In genomic region chr15:98946301-98947255, GRCh38 we compare ENCODE assay signal across 11 cellular contexts.
DNase-seq lines count a peak whose midpoint lies in the region; ATAC-seq and TF ChIP-seq lines count a peak whose summit lies in the region.
"Had no signal": no experiment of that assay in that cellular context is flagged by ENCODE, and none has a peak within 500 bp of the region (broad histone marks: within the 10 kb centered on the region; RNA-seq: fewer than 3 reads in every experiment).

No MANE protein-coding gene starts in this region.

- H3K9me2 ChIP-seq in GM23248 (ENCODE audit: insufficient read depth): no peaks in the 10 kb centered on the region

- no peak overlapping the region for H2AFZ ChIP-seq in GM23248

- H3K27ac ChIP-seq in GM23248: no peak overlapping the region
- peak overlapping the region; percentile 66 for H3K27ac ChIP-seq in layer of hippocampus (ENCODE audit: low read depth, low read length)
- peak overlapping the region in 7 of 8 donors; percentile 8 to 73 (median 51) for H3K27ac ChIP-seq in spleen
- H3K27ac ChIP-seq: HL-60 had no signal

- intact Hi-C loops in spleen (cut with DNase I; ENCODE audit: low total_unique reads): no loop called here

- WGBS in GM23248 (ENCODE audit: low coverage in 1 of 2, low lambda C conversion rate in 2 of 2, missing lambda C conversion rate in 2 of 2), 2 experiments: 66 to 82% methylated on average over 13 to 15 of the region's 15 CpGs
- 43 to 55% (median 48%) methylated on average over 15 of the region's 15 CpGs for WGBS in spleen, 5 donors

- no peak overlapping the region for H3K9ac ChIP-seq in GM23248

- no peak overlapping the region for H3K4me3 ChIP-seq in GM23248
- H3K4me3 ChIP-seq in spleen: peak overlapping the region in 1 of 8 donors; percentile 22
- no peak overlapping the region for H3K4me3 ChIP-seq in BE2C (ENCODE audit: low read depth, low read length)

- H3K27me3 ChIP-seq in GM23248 (replicated peaks; ENCODE audit: insufficient read depth): no peaks in the 10 kb centered on the region
- H3K27me3 ChIP-seq in layer of hippocampus (ENCODE audit: control insufficient read depth, insufficient read depth, low read length): no peaks in the 10 kb centered on the region
- no peaks in the 10 kb centered on the region for H3K27me3 ChIP-seq in spleen (replicated peaks in 1 of 7)
- no peaks in the 10 kb centered on the region for H3K27me3 ChIP-seq in BE2C

- TF ChIP-seq CTCF in spleen (IDR thresholded peaks at IDR 0.05 in 8 of 11, conservative IDR thresholded peaks at IDR 0.05 in 3 of 11) (no peak), BE2C (IDR thresholded peaks at IDR 0.05; ENCODE audit: low read depth, low read length) (no peak)

- peaks cover 8% of the 10 kb centered on the region; the same call in 1 of the 2 replicates for H3K4me1 ChIP-seq in GM23248 (ENCODE audit: insufficient read depth)
- peaks cover 7 to 39% (median 16%) of the 10 kb centered on the region in 6 donors for H3K4me1 ChIP-seq in spleen
- H3K4me1 ChIP-seq in BE2C: no peaks in the 10 kb centered on the region

- no peaks in the 10 kb centered on the region for H4K20me1 ChIP-seq in GM23248 (ENCODE audit: insufficient read depth)

- H3K9me3 ChIP-seq in GM23248 (ENCODE audit: low read depth) (no peaks in the 10 kb centered on the region), spleen (no peaks in the 10 kb centered on the region), BE2C (no peaks in the 10 kb centered on the region)

- peaks cover 16% of the 10 kb centered on the region; the same call in 1 of the 2 replicates for H3F3A ChIP-seq in GM23248 (ENCODE audit: insufficient read depth)

- DNase-seq in GM23248: peak; percentile 52
- peak; percentile 15 for DNase-seq in dermis blood vessel endothelial cell
- DNase-seq in spleen: peak; percentile 87
- no peak for DNase-seq in stimulated activated naive CD4-positive, alpha-beta T cell treated with Interleukin-2 at 50 U/mL for 16 hours (lab: John Stamatoyannopoulos, UW)
- no peak for DNase-seq in BE2C
- no peak for DNase-seq in GM19238 (ENCODE audit: insufficient read length, low spot score)
- DNase-seq: mesenchymal stem cell, NCI-H1092 treated with DMSO at 0.1 percent for 48 hours had no signal

- H3K4me2 ChIP-seq in GM23248 (ENCODE audit: unreplicated experiment): no peak overlapping the region

- no peaks in the 10 kb centered on the region for H3K79me2 ChIP-seq in GM23248 (ENCODE audit: insufficient read depth)

- in situ Hi-C loops in GM23248 (cut with MboI): no loop called here

- peaks cover 42% of the 10 kb centered on the region for H3K36me3 ChIP-seq in GM23248 (ENCODE audit: low read depth)
- H3K36me3 ChIP-seq in spleen: peaks cover 0 to 87% (median 38%) of the 10 kb centered on the region in 6 donors
- peaks cover 80% of the 10 kb centered on the region for H3K36me3 ChIP-seq in BE2C

- TF ChIP-seq POLR2A in spleen (IDR thresholded peaks at IDR 0.05): no peak

- ATAC-seq in HG02642 (IDR thresholded peaks at IDR 0.05; ENCODE audit: poor library complexity, unreplicated experiment): no peak

Comparison
In these comparisons a context has a peak if more than half of its experiments do, and no peak if none do; other contexts are left out.
1. DNase-seq: peak in GM23248 (single experiment), dermis blood vessel endothelial cell (single experiment) and spleen (single experiment); none in stimulated activated naive CD4-positive, alpha-beta T cell treated with Interleukin-2 at 50 U/mL for 16 hours (single experiment), BE2C (single experiment) and GM19238 (single experiment).